In the genomic region with DNA sequence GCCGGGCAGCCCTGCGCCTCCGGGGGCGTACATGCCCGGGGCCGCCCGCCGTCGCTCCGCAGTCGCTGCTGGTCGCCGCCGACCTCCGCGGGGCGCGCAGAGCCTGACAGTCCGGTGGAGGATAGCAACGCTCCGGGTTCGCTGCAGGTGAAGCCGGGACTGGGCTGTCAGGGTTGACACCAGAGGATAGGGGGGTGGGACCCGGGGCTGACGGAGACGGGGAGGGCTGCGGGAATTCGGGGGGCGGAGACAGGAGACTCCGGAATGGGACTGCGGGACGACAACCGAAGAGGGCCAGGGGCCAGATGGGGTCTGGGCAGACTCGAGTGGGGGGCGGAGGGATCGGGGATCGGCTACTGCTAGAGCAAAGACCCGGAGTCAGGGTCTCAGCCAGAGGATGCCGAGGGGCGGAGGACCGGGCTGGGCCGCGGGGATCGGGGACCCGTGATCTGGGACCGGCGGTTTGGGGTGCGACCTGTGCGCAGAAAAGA, we compare ENCODE assay signal across 8 cellular contexts. TPM values are rescaled to one million over a fixed set of nuclear protein-coding genes. Genes with fewer than 3 reads are reported as not detected.
DNase-seq lines count a peak whose midpoint lies in the region; ATAC-seq and TF ChIP-seq lines count a peak whose summit lies in the region.

No MANE protein-coding gene starts in this region.

- no peaks in the 10 kb centered on the region for H3K9me3 ChIP-seq in NT2/D1 (ENCODE audit: insufficient read depth, low read length)
- H3K9me3 ChIP-seq in right cardiac atrium (ENCODE audit: control insufficient read depth, low read length): no peaks in the 10 kb centered on the region
- no peaks in the 10 kb centered on the region for H3K9me3 ChIP-seq in gastrocnemius medialis

- H3K9me3 Mint-ChIP-seq in HFFc6: no peaks in the 10 kb centered on the region

- H3K27me3 ChIP-seq in NT2/D1 (ENCODE audit: insufficient read depth, insufficient read length) (no peaks in the 10 kb centered on the region), right cardiac atrium (ENCODE audit: control insufficient read depth, insufficient read depth) (no peaks in the 10 kb centered on the region), gastrocnemius medialis (no peaks in the 10 kb centered on the region)

- under 1% methylated on average over 49 of the region's 49 CpGs for WGBS in right cardiac atrium

- no peak for DNase-seq in GM12865 (ENCODE audit: low read depth)
- DNase-seq in HFFc6: no peak
- peak; percentile 20 for DNase-seq in NT2/D1 (ENCODE audit: low read depth, low spot score)
- DNase-seq in right cardiac atrium: peak; percentile 71 to 89 (median 82)
- peak; percentile 32 to 63 for DNase-seq in gastrocnemius medialis
- no peak for DNase-seq in NCI-H226
- no peak for DNase-seq in NAMALWA (ENCODE audit: low spot score)

- H3K27ac Mint-ChIP-seq in HFFc6: peak overlapping the region; percentile 55

- peak; percentile 19 to 45 for ATAC-seq in right cardiac atrium
- peak; percentile 26 to 33 for ATAC-seq in gastrocnemius medialis

- TF ChIP-seq CTCF in GM12865 (IDR thresholded peaks at IDR 0.05; ENCODE audit: insufficient read depth, low read depth, low read length, missing control alignments): no peak
- TF ChIP-seq CTCF in HFFc6 (IDR thresholded peaks at IDR 0.05): no peak
- no peak for TF ChIP-seq CTCF in gastrocnemius medialis (IDR thresholded peaks at IDR 0.05 in 4 of 5, conservative IDR thresholded peaks at IDR 0.05 in 1 of 5)

- peaks cover 5% of the 10 kb centered on the region for H3K27me3 Mint-ChIP-seq in HFFc6 (ENCODE audit: insufficient read depth)

- peaks cover 24% of the 10 kb centered on the region for H3K36me3 Mint-ChIP-seq in HFFc6 (ENCODE audit: low read depth)

- H3K27ac ChIP-seq in angular gyrus (ENCODE audit: low read depth, low read length) (peak overlapping the region; percentile 83), right cardiac atrium (ENCODE audit: low read length) (peak overlapping the region; percentile 92), gastrocnemius medialis (peak overlapping the region; percentile 94 to 99 (median 96))

- H3K4me1 ChIP-seq in NT2/D1 (ENCODE audit: insufficient read depth, insufficient read length) (peaks cover 13% of the 10 kb centered on the region), right cardiac atrium (ENCODE audit: control insufficient read depth, insufficient read depth, low read length) (peaks cover 16% of the 10 kb centered on the region), gastrocnemius medialis (peaks cover 55 to 57% of the 10 kb centered on the region in 2 donors)

- peaks cover 51% of the 10 kb centered on the region for H3K36me3 ChIP-seq in NT2/D1 (ENCODE audit: insufficient read depth, insufficient read length, low read length)
- H3K36me3 ChIP-seq in gastrocnemius medialis: peaks cover 0 to 36% of the 10 kb centered on the region in 2 donors

- TF ChIP-seq POLR2A in gastrocnemius medialis (IDR thresholded peaks at IDR 0.05): no peak

- in situ Hi-C loops in gastrocnemius medialis (cut with MboI; ENCODE audit: low sequenced_read_pairs in 4 of 4): loop anchor here in 1 of 4 donors (25.0 kb wide), 2 partner anchors 128 to 253 kb away; a partner anchor contains a TSS

- peaks cover 55% of the 10 kb centered on the region for H3K4me1 Mint-ChIP-seq in HFFc6 (ENCODE audit: low read depth)

- intact Hi-C loops in right cardiac atrium (cut with DNase I): loop anchor here in 3 of 4 donors (10.0 kb wide), 2 partner anchors 71 to 121 kb away; a partner anchor contains a TSS
- intact Hi-C loops in gastrocnemius medialis (cut with DNase I; ENCODE audit: low total_unique reads): loop anchor here (10.0 kb wide), 2 partner anchors 69 to 241 kb away; a partner anchor contains a TSS

- H3K4me3 ChIP-seq in GM12865 (ENCODE audit: low read depth, low read length): peak overlapping the region; percentile 88
- H3K4me3 ChIP-seq in NT2/D1 (ENCODE audit: insufficient read length, low read depth): peak overlapping the region; percentile 94
- H3K4me3 ChIP-seq in right cardiac atrium (ENCODE audit: low read length): peak overlapping the region; percentile 80
- H3K4me3 ChIP-seq in gastrocnemius medialis: peak overlapping the region; percentile 84 to 97 (median 87)

- H3K9ac ChIP-seq in NT2/D1 (ENCODE audit: insufficient read length, low read depth): peak overlapping the region; percentile 90

- H3K4me3 Mint-ChIP-seq in HFFc6: peak overlapping the region; percentile 99

RNA-seq across cellular contexts. Expression of a gene that starts 0.4 kb away (rescaled TPM):
- total RNA-seq in HFFc6 (2021; fragmentation: NEBNext Ultra II Directional; extraction: Animal tissue kit (Norgen Biotek cat#: 25700)): 10 to 100 TPM; 57.6 to 84.6 (median 71.1) TPM
- total RNA-seq in right cardiac atrium (10 to 100 TPM; 77.8 to 90.0 (median 84.8) TPM), gastrocnemius medialis (10 to 100 TPM; 27.1 to 38.8 (median 30.9) TPM)
- 37.0 TPM for polyA plus RNA-seq in right cardiac atrium

RNA-seq across cellular contexts. Expression of a gene that starts 0.6 kb away (rescaled TPM):
- total RNA-seq in HFFc6 (2021; fragmentation: NEBNext Ultra II Directional; extraction: Animal tissue kit (Norgen Biotek cat#: 25700)): 10 to 100 TPM; 54.9 to 71.4 (median 60.4) TPM
- total RNA-seq in right cardiac atrium: 10 to 100 TPM; 52.2 to 60.5 (median 56.0) TPM
- polyA plus RNA-seq in right cardiac atrium: 30.3 TPM
- total RNA-seq in gastrocnemius medialis: 100 to 1,000 TPM in 1 of 4 donors, 10 to 100 TPM in 3; 73.5 to 102 (median 95.6) TPM

RNA-seq across cellular contexts. Expression of a gene that starts 40.0 kb away (rescaled TPM):
- total RNA-seq in HFFc6 (2021; fragmentation: NEBNext Ultra II Directional; extraction: Animal tissue kit (Norgen Biotek cat#: 25700)): 100 to 1,000 TPM in 2 of 6 experiments, 10 to 100 TPM in 4; 88.0 to 106 (median 93.3) TPM
- total RNA-seq in right cardiac atrium (10 to 100 TPM; 57.8 to 63.8 (median 60.4) TPM), gastrocnemius medialis (10 to 100 TPM; 51.1 to 89.8 (median 67.4) TPM)
- polyA plus RNA-seq in right cardiac atrium: 41.1 TPM

RNA-seq across cellular contexts. Expression of a gene that starts 56.8 kb away (rescaled TPM):
- 100 to 1,000 TPM; 167 to 195 (median 180) TPM for total RNA-seq in HFFc6 (2021; fragmentation: NEBNext Ultra II Directional; extraction: Animal tissue kit (Norgen Biotek cat#: 25700))
- total RNA-seq in right cardiac atrium: 100 to 1,000 TPM; 142 to 184 (median 156) TPM
- 61.9 TPM for polyA plus RNA-seq in right cardiac atrium
- total RNA-seq in gastrocnemius medialis: 100 to 1,000 TPM; 237 to 512 (median 313) TPM

RNA-seq across cellular contexts. Expression of a gene that starts 59.7 kb away (rescaled TPM):
- 1 to 10 TPM in 2 of 6 experiments, under 1 TPM in 4; 0.55 to 1.2 (median 0.94) TPM for total RNA-seq in HFFc6 (2021; fragmentation: NEBNext Ultra II Directional; extraction: Animal tissue kit (Norgen Biotek cat#: 25700))
- total RNA-seq in right cardiac atrium (1 to 10 TPM in 1 of 4 donors, under 1 TPM in 3; 0.67 to 1.5 (median 0.75) TPM), gastrocnemius medialis (1 to 10 TPM in 1 of 4 donors, under 1 TPM in 2, not detected in 1; 0.75 to 2.1 (median 0.82) TPM)
- 0.50 TPM for polyA plus RNA-seq in right cardiac atrium

Comparison
In these comparisons a context has a peak if more than half of its experiments do, and no peak if none do; other contexts are left out.
1. DNase-seq: peak in NT2/D1 (single experiment), right cardiac atrium (3 of 3) and gastrocnemius medialis (2 of 2); none in GM12865 (single experiment), HFFc6 (single experiment), NCI-H226 (single experiment) and NAMALWA (single experiment).
2. Peak in every context shown above with its lines, with median percentiles within 50 percentile points of each other: H3K4me3 ChIP-seq and H3K27ac ChIP-seq.